36 cellular contexts compared by ENCODE assay signal in the genomic region with DNA sequence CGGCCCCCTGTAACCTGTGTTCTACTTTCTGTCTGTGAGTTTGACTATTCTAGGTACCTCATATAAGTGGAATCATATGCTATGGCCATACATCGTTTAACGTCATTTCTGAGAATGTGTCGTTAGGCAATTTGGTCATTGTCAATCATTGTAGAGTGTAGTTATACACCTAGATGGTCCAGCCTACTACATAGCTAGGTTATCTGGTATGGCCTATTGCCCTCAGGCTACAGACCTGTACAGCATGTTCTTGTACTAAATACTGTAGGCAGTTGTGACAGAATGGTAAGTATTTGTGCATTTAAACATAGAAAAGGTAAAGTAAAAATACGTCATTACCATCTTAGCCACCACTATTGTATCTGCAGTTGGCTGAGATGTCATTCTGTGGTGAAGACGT. TPM values are rescaled to one million over a fixed set of nuclear protein-coding genes. Genes with fewer than 3 reads are reported as not detected.
A peak's percentile ranks its signal among the peaks of the same experiment; 100 is the strongest.
DNase-seq lines count a peak whose midpoint lies in the region; FAIRE-seq and TF ChIP-seq lines count a peak whose summit lies in the region.
"Had no signal": no experiment of that assay in that cellular context is flagged by ENCODE, and none has a peak within 500 bp of the region (broad histone marks: within the 10 kb centered on the region; RNA-seq: fewer than 3 reads in every experiment).

No MANE protein-coding gene starts in this region.

- H4K12ac ChIP-seq in trophoblast cell (ENCODE audit: low read depth, low read length) = no peak overlapping the region

- no peak overlapping the region for H3K18ac ChIP-seq in trophoblast cell (ENCODE audit: low read length)

- H3K9ac ChIP-seq in trophoblast cell (ENCODE audit: low read length) = no peak overlapping the region
- H3K9ac ChIP-seq: BLaER1; BLaER1 treated with 17β-estradiol and CSF1 and Interleukin-3, amounts not matched to agents 10 nM and 100 nM had no signal

- H3K36me3 ChIP-seq in bronchial epithelial cell (ENCODE audit: control insufficient read depth, insufficient read depth, low read length) = no peaks in the 10 kb centered on the region
- no peaks in the 10 kb centered on the region for H3K36me3 ChIP-seq in trophoblast cell (ENCODE audit: control insufficient read depth in 1 of 2, insufficient read depth in 2 of 2, low read length in 2 of 2)
- H3K36me3 ChIP-seq: BE2C; BLaER1; BLaER1 treated with 17β-estradiol and CSF1 and Interleukin-3, amounts not matched to agents 10 nM and 100 nM had no signal

- no peak overlapping the region for H3K27ac ChIP-seq in trophoblast cell (ENCODE audit: low read depth, low read length)
- H3K27ac ChIP-seq: 22Rv1; A549; BLaER1; BLaER1 treated with 17β-estradiol and CSF1 and Interleukin-3, amounts not matched to agents 10 nM and 100 nM; C4-2B had no signal

- H4K91ac ChIP-seq in trophoblast cell (ENCODE audit: low read depth, low read length) = no peak overlapping the region

- H2BK120ac ChIP-seq in trophoblast cell (ENCODE audit: insufficient read depth, low read length, poor library complexity) = no peak overlapping the region

- H3K79me1 ChIP-seq in trophoblast cell (ENCODE audit: low read length) = peaks cover 5% of the 10 kb centered on the region

- no peak overlapping the region for H3K4me3 ChIP-seq in bronchial epithelial cell (ENCODE audit: low read depth, low read length)
- no peak overlapping the region for H3K4me3 ChIP-seq in trophoblast cell (ENCODE audit: low read depth, low read length)
- H3K4me3 ChIP-seq: A549; BLaER1; BLaER1 treated with 17β-estradiol and CSF1 and Interleukin-3, amounts not matched to agents 10 nM and 100 nM had no signal

- H3K79me2 ChIP-seq in trophoblast cell (ENCODE audit: control insufficient read depth, insufficient read depth, low read length, poor library complexity) = no peaks in the 10 kb centered on the region

- H2AK5ac ChIP-seq in trophoblast cell (ENCODE audit: low read length) = no peak overlapping the region

- H2BK5ac ChIP-seq in trophoblast cell (ENCODE audit: low read depth, low read length, poor library complexity) = no peak overlapping the region

- H2AFZ ChIP-seq in trophoblast cell (ENCODE audit: insufficient read depth, low read length, poor library complexity) = no peak overlapping the region

- H3K27me3 ChIP-seq in bronchial epithelial cell (ENCODE audit: control insufficient read depth, insufficient read depth, low read length) (no peaks in the 10 kb centered on the region), trophoblast cell (ENCODE audit: insufficient read depth, low read length) (no peaks in the 10 kb centered on the region)
- H3K27me3 ChIP-seq: BE2C; BLaER1; BLaER1 treated with 17β-estradiol and CSF1 and Interleukin-3, amounts not matched to agents 10 nM and 100 nM had no signal

- no peaks in the 10 kb centered on the region for H3K9me3 ChIP-seq in trophoblast cell (ENCODE audit: insufficient read depth, low read depth, low read length)
- H3K9me3 ChIP-seq: A549; BE2C; BLaER1; BLaER1 treated with 17β-estradiol and CSF1 and Interleukin-3, amounts not matched to agents 10 nM and 100 nM; Caco-2 had no signal

- DNase-seq in HTR-8/SVneo (ENCODE audit: insufficient read length, low spot score) (no peak), bronchial epithelial cell (ENCODE audit: low read depth) (no peak), trophoblast cell (peak; percentile 95 to 100), NCI-H1436 (lab: John Stamatoyannopoulos, UW) (no peak), activated T-cell treated with anti-CD3 and anti-CD28 coated beads for 4 hours (no peak), CD1c-positive myeloid dendritic cell (ENCODE audit: extremely low spot score) (no peak)
- DNase-seq: 8988T; ACHN; AML-193; BE2C; C1 segment of cervical spinal cord; Caco-2; Calu3; CD4-positive, alpha-beta memory T cell; CD4-positive, alpha-beta T cell; CD4-positive, CD25-positive, alpha-beta regulatory T cell; CD8-positive, alpha-beta memory T cell; CD8-positive, alpha-beta T cell; COR-L47; DMS 273 treated with DMSO at 0.1 percent for 48 hours; DMS153; DMS53; DMS79; DMS79 treated with DMSO at 0.1 percent for 48 hours; DND-41; EL had no signal

- no peak for TF ChIP-seq CTCF in bronchial epithelial cell (IDR thresholded peaks at IDR 0.05; ENCODE audit: insufficient read depth, low read length, severe bottlenecking)

- H3K4me1 ChIP-seq in trophoblast cell (ENCODE audit: control insufficient read depth in 1 of 2, insufficient read depth in 2 of 2, low read length in 2 of 2) = peaks cover 10 to 13% of the 10 kb centered on the region in 2 experiments
- H3K4me1 ChIP-seq: A549, BE2C, Caco-2 had no signal

- FAIRE-seq in HTR-8/SVneo (lab: Jason Lieb, UNC) (peak; percentile 83), bronchial epithelial cell (lab: Jason Lieb, UNC) (peak; percentile 70)
- FAIRE-seq: A204.1, A549, D721Med had no signal

- WGBS in trophoblast cell (ENCODE audit: extremely low coverage, insufficient coverage, insufficient read length) = no CpG with 5 or more reads among the region's 6 CpGs

- no peak overlapping the region for H3K4ac ChIP-seq in trophoblast cell (ENCODE audit: low read depth, low read length)

- H3K4me2 ChIP-seq in trophoblast cell (ENCODE audit: low read length) = no peak overlapping the region
- H3K4me2 ChIP-seq: A549; BLaER1; BLaER1 treated with 17β-estradiol and CSF1 and Interleukin-3, amounts not matched to agents 10 nM and 100 nM had no signal

- no peak overlapping the region for H4K8ac ChIP-seq in trophoblast cell (ENCODE audit: low read depth, low read length)

- no peak overlapping the region for H3K23ac ChIP-seq in trophoblast cell (ENCODE audit: low read length)

- no peak overlapping the region for H3K14ac ChIP-seq in trophoblast cell (ENCODE audit: low read length)

- no peak overlapping the region for H2BK12ac ChIP-seq in trophoblast cell (ENCODE audit: low read length)

RNA-seq across cellular contexts. Expression of a gene that starts 35.2 kb away (rescaled TPM):
- under 0.01 and 0.13 TPM in 2 replicates for total RNA-seq in bronchial epithelial cell
- 1.7 TPM in 2 replicates for polyA plus RNA-seq in trophoblast cell (2013)
- total RNA-seq: A172, A673 had no signal
- polyA plus RNA-seq: AG04450 had no signal

Comparison
In these comparisons a context has a peak if more than half of its experiments do, and no peak if none do; other contexts are left out.
1. DNase-seq: peak in trophoblast cell (2 of 2); none in HTR-8/SVneo (single experiment), bronchial epithelial cell (single experiment), NCI-H1436 (single experiment), activated T-cell treated with anti-CD3 and anti-CD28 coated beads for 4 hours (single experiment) and CD1c-positive myeloid dendritic cell (single experiment).